Comparison of ENCODE assay signal across 32 cellular contexts in genomic region chr5:1240496-1241260, GRCh38. TPM values are rescaled to one million over a fixed set of nuclear protein-coding genes. Genes with fewer than 3 reads are reported as not detected.
"Had no signal": no experiment of that assay in that cellular context is flagged by ENCODE, and none has a peak within 500 bp of the region (broad histone marks: within the 10 kb centered on the region; RNA-seq: fewer than 3 reads in every experiment).

No MANE protein-coding gene starts in this region.

- H3K27me3 Mint-ChIP-seq: activated CD4-positive, alpha-beta memory T cell treated with anti-CD3 and anti-CD28 coated beads, Interleukin-2, amount 10 ng/mL, durations not matched to agents 7 days and 5 days; activated naive CD8-positive, alpha-beta T cell treated with anti-CD3 and anti-CD28 coated beads, Interleukin-2, amount 50 U/mL, for 24 hours had no signal

- H3K4me2 ChIP-seq: KMS-11 had no signal

- H3K9ac ChIP-seq: KMS-11 had no signal

- H3K4me3 Mint-ChIP-seq: activated CD4-positive, alpha-beta memory T cell treated with anti-CD3 and anti-CD28 coated beads, Interleukin-2, amount 10 ng/mL, durations not matched to agents 7 days and 5 days; activated CD8-positive, alpha-beta memory T cell treated with anti-CD3 and anti-CD28 coated beads, Interleukin-2, amount 10 ng/mL, durations not matched to agents 7 days and 5 days; activated naive CD8-positive, alpha-beta T cell; activated naive CD8-positive, alpha-beta T cell treated with anti-CD3 and anti-CD28 coated beads, Interleukin-2, amount 50 U/mL, for 24 hours; brain had no signal

- H3K27ac ChIP-seq: KMS-11, VCaP had no signal

- H3K27ac Mint-ChIP-seq: activated CD4-positive, alpha-beta memory T cell treated with anti-CD3 and anti-CD28 coated beads, Interleukin-2, amount 10 ng/mL, durations not matched to agents 7 days and 5 days; activated CD8-positive, alpha-beta memory T cell treated with anti-CD3 and anti-CD28 coated beads, Interleukin-2, amount 10 ng/mL, durations not matched to agents 7 days and 5 days; activated naive CD8-positive, alpha-beta T cell; activated naive CD8-positive, alpha-beta T cell treated with anti-CD3 and anti-CD28 coated beads, Interleukin-2, amount 50 U/mL, for 24 hours; brain had no signal

- DNase-seq: activated CD4-positive, alpha-beta memory T cell treated with anti-CD3 and anti-CD28 coated beads, Interleukin-2, amount 10 ng/mL, durations not matched to agents 7 days and 5 days; activated CD4-positive, alpha-beta T cell treated with anti-CD3 and anti-CD28 coated beads for 1 hour; activated CD4-positive, alpha-beta T cell treated with anti-CD3 and anti-CD28 coated beads for 48 hours; activated CD4-positive, CD25-positive, alpha-beta regulatory T cell; activated CD8-positive, alpha-beta memory T cell treated with anti-CD3 and anti-CD28 coated beads for 24 hours; activated CD8-positive, alpha-beta memory T cell treated with anti-CD3 and anti-CD28 coated beads, Interleukin-2, amount 10 ng/mL, durations not matched to agents 7 days and 5 days; activated CD8-positive, alpha-beta memory T cell treated with anti-CD3 and anti-CD28 coated beads, Interleukin-2, amount 50 U/mL, for 48 hours; activated effector memory CD4-positive, alpha-beta T cell treated with Interleukin-2 at 50 U/mL for 16 hours; activated naive CD8-positive, alpha-beta T cell treated with anti-CD3 and anti-CD28 coated beads, Interleukin-2, amount 50 U/mL, for 24 hours; activated T-cell treated with anti-CD3 and anti-CD28 coated beads, Interleukin-2, amount 50 U/mL, for 48 hours; anterior cingulate cortex; caudate nucleus; MM.1S; MV-4-11; NCI-H1436 treated with DMSO at 0.1 percent for 48 hours; NCI-H1694 treated with DMSO at 0.1 percent for 48 hours; NCI-H2171; NCI-H510A; NCI-H748 treated with DMSO at 0.1 percent for 48 hours; NK-92 treated with Interleukin-12 subunit alpha and Interleukin-12 subunit beta, amount 100 ng/mL, for 24 hours; PC-3; Right ventricle myocardium superior; SW 1271; T-helper 1 cell; T-helper 2 cell; T-helper 9 cell had no signal

- H3K36me3 Mint-ChIP-seq: brain had no signal

- H3K4me1 Mint-ChIP-seq: activated CD4-positive, alpha-beta memory T cell treated with anti-CD3 and anti-CD28 coated beads, Interleukin-2, amount 10 ng/mL, durations not matched to agents 7 days and 5 days; activated CD8-positive, alpha-beta memory T cell treated with anti-CD3 and anti-CD28 coated beads, Interleukin-2, amount 10 ng/mL, durations not matched to agents 7 days and 5 days; activated naive CD8-positive, alpha-beta T cell treated with anti-CD3 and anti-CD28 coated beads, Interleukin-2, amount 50 U/mL, for 24 hours; brain had no signal

RNA-seq across cellular contexts. Expression of gene SLC6A18, which starts 15.5 kb away (rescaled TPM):
- total RNA-seq: activated CD4-positive, alpha-beta memory T cell treated with anti-CD3 and anti-CD28 coated beads, Interleukin-2, amount 10 ng/mL, durations not matched to agents 7 days and 5 days; activated CD8-positive, alpha-beta memory T cell treated with anti-CD3 and anti-CD28 coated beads, Interleukin-2, amount 10 ng/mL, durations not matched to agents 7 days and 5 days; bronchial epithelial cell; LHCN-M2; PC-3; Right ventricle myocardium superior had no signal

RNA-seq across cellular contexts. Expression of gene SLC6A19, which starts 39.3 kb away (rescaled TPM):
- total RNA-seq: activated CD4-positive, alpha-beta memory T cell treated with anti-CD3 and anti-CD28 coated beads, Interleukin-2, amount 10 ng/mL, durations not matched to agents 7 days and 5 days; activated CD8-positive, alpha-beta memory T cell treated with anti-CD3 and anti-CD28 coated beads, Interleukin-2, amount 10 ng/mL, durations not matched to agents 7 days and 5 days; bronchial epithelial cell; LHCN-M2; PC-3; Right ventricle myocardium superior had no signal

RNA-seq across cellular contexts. Expression of gene TERT, which starts 54.2 kb away (rescaled TPM):
- total RNA-seq: bronchial epithelial cell, Right ventricle myocardium superior had no signal
